In genomic region chr14:104427126-104427851, GRCh38 we compare ENCODE assay signal across 29 cellular contexts.
A peak's percentile ranks its signal among the peaks of the same experiment; 100 is the strongest.
DNase-seq lines count a peak whose midpoint lies in the region; ATAC-seq and TF ChIP-seq lines count a peak whose summit lies in the region.
"Had no signal": no experiment of that assay in that cellular context is flagged by ENCODE, and none has a peak within 500 bp of the region (broad histone marks: within the 10 kb centered on the region; RNA-seq: fewer than 3 reads in every experiment).

No MANE protein-coding gene starts in this region.

- H3K9me3 ChIP-seq in SK-N-SH (no peaks in the 10 kb centered on the region), right atrium auricular region (no peaks in the 10 kb centered on the region), tibial artery (no peaks in the 10 kb centered on the region)
- H3K9me3 ChIP-seq: Peyer's patch, SJCRH30, testis, vagina had no signal

- POLR2A ChIA-PET in SK-N-SH (lab: Yijun Ruan, JAX): no interaction called here

- TF ChIP-seq EP300 in SK-N-SH (IDR thresholded peaks at IDR 0.05; ENCODE audit: borderline replicate concordance in 1 of 2, low read depth in 1 of 2, low read length in 1 of 2): no peak

- H3K27ac ChIP-seq in SK-N-SH (ENCODE audit: low read depth in 2 of 2, low read length in 1 of 2) (no peak overlapping the region; a peak in 1 of 4 replicates), right atrium auricular region (no peak overlapping the region), tibial artery (no peak overlapping the region)
- H3K27ac ChIP-seq: 22Rv1, brain microvascular endothelial cell, neural progenitor cell, Peyer's patch, SJCRH30, testis, vagina had no signal

- no peaks in the 10 kb centered on the region for H4K20me1 ChIP-seq in SK-N-SH (ENCODE audit: insufficient read depth)

- no peak overlapping the region for H3K9ac ChIP-seq in SK-N-SH
- H3K9ac ChIP-seq: neural progenitor cell had no signal

- no peak for TF ChIP-seq RAD21 in SK-N-SH (IDR thresholded peaks at IDR 0.05; ENCODE audit: low read length)

- H3K4me2 ChIP-seq in SK-N-SH: no peak overlapping the region
- H3K4me2 ChIP-seq: GM23338, neural progenitor cell had no signal

- CTCF ChIA-PET in SK-N-SH (lab: Yijun Ruan, JAX): interaction anchor here (0.7 to 2.0 kb wide), 3 partner anchors 9 to 136 kb away, joined by 3 to 7 read pairs (median 6); no protein-coding TSS in a partner anchor

- no peak for TF ChIP-seq CTCF in SK-N-SH (IDR thresholded peaks at IDR 0.05)
- no peak for TF ChIP-seq CTCF in right atrium auricular region (IDR thresholded peaks at IDR 0.05)
- no peak for TF ChIP-seq CTCF in tibial artery (IDR thresholded peaks at IDR 0.05)

- H3K27me3 ChIP-seq in SK-N-SH (ENCODE audit: insufficient read depth) (no peaks in the 10 kb centered on the region), right atrium auricular region (no peaks in the 10 kb centered on the region), tibial artery (peaks cover 0 to 76% of the 10 kb centered on the region in 2 donors)
- H3K27me3 ChIP-seq: brain microvascular endothelial cell, neural progenitor cell, Peyer's patch, SJCRH30, testis, vagina had no signal

- H3K9me2 ChIP-seq in SK-N-SH: no peaks in the 10 kb centered on the region

- H2AFZ ChIP-seq in SK-N-SH (ENCODE audit: low read depth): no peak overlapping the region
- H2AFZ ChIP-seq: GM23338, neural progenitor cell had no signal

- no peaks in the 10 kb centered on the region for H3K36me3 ChIP-seq in SK-N-SH (replicated peaks in 1 of 2; ENCODE audit: control insufficient read depth in 1 of 2, insufficient read depth in 2 of 2, low read length in 1 of 2)
- H3K36me3 ChIP-seq in right atrium auricular region: no peaks in the 10 kb centered on the region
- no peaks in the 10 kb centered on the region for H3K36me3 ChIP-seq in tibial artery
- H3K36me3 ChIP-seq: brain microvascular endothelial cell, neural progenitor cell, Peyer's patch, SJCRH30, vagina had no signal

- H3F3A ChIP-seq in SK-N-SH (replicated peaks; ENCODE audit: insufficient read depth): no peaks in the 10 kb centered on the region

- H3K79me2 ChIP-seq in SK-N-SH (ENCODE audit: insufficient read depth): no peaks in the 10 kb centered on the region

- DNase-seq in SK-N-SH (peak; percentile 39), right atrium auricular region (ENCODE audit: low spot score) (peak; percentile 21), left cardiac atrium (no peak), mesenteric fat pad (ENCODE audit: low spot score) (peak; percentile 88), tibial artery (no peak), epidermal melanocyte (ENCODE audit: insufficient read length, low spot score) (no peak)
- DNase-seq: activated CD4-positive, CD25-positive, alpha-beta regulatory T cell; activated naive CD4-positive, alpha-beta T cell treated with anti-CD3 and anti-CD28 coated beads, Interleukin-2, amount 10 ng/mL, durations not matched to agents 7 days and 5 days; amniotic stem cell; brain microvascular endothelial cell; CD4-positive, alpha-beta memory T cell; effector CD8-positive, alpha-beta T cell; EL; IMR-90; kidney glomerular epithelial cell; NCI-H1048; NCI-H510A treated with DMSO at 0.1 percent for 48 hours; Peyer's patch; SJCRH30; stimulated activated CD4-positive, alpha-beta T cell treated with anti-CD3 and anti-CD28 coated beads, Interleukin-4, amount 100 ng/mL, for 4 hours had no signal

- intact Hi-C loops in left cardiac atrium (cut with DNase I): no loop called here
- intact Hi-C loops in tibial artery (cut with DNase I; ENCODE audit: low total_unique reads): no loop called here

- H3K4me1 ChIP-seq in SK-N-SH (ENCODE audit: control insufficient read depth in 1 of 2, insufficient read depth in 2 of 2, low read depth in 1 of 2, low read length in 1 of 2) (peaks cover 0 to 41% of the 10 kb centered on the region in 2 experiments; a peak in 1 of 4 replicates), right atrium auricular region (peaks cover 0 to 9% of the 10 kb centered on the region in 2 donors), tibial artery (no peaks in the 10 kb centered on the region)
- H3K4me1 ChIP-seq: Peyer's patch, SJCRH30 had no signal

- H3K4me3 ChIP-seq in SK-N-SH (ENCODE audit: low read depth in 2 of 2, low read length in 1 of 2) (no peak overlapping the region), right atrium auricular region (no peak overlapping the region), tibial artery (no peak overlapping the region)
- H3K4me3 ChIP-seq: GM23338, neural progenitor cell, Peyer's patch, SJCRH30, testis, vagina had no signal

- ATAC-seq in SK-N-SH treated with all-trans-retinoic acid at 6 μM for 48 hours (no peak), left cardiac atrium (no peak), HG03139 (IDR thresholded peaks at IDR 0.05; ENCODE audit: unreplicated experiment) (no peak)
- ATAC-seq: GM23338; stimulated activated memory B cell treated with anti-CD40 and anti-IgM and Interleukin-4, amounts not matched to agents 10 μg/mL and 1 μg/mL and 100 μg/mL, for 72 hours; T-cell had no signal

- 41% methylated on average over 13 of the region's 21 CpGs for WGBS in SK-N-SH (ENCODE audit: low lambda C conversion rate)

TF ChIP-seq in SK-N-SH, 30 proteins besides CTCF, POLR2A, EP300 and RAD21 (continues in another document):
- TF ChIP-seq TAF1 (IDR thresholded peaks at IDR 0.05; ENCODE audit: borderline replicate concordance, low read depth, low read length) (no peak), ZBTB33 (IDR thresholded peaks at IDR 0.05; ENCODE audit: borderline replicate concordance, low read depth) (no peak), NFIC (IDR thresholded peaks at IDR 0.05; ENCODE audit: borderline replicate concordance) (no peak), FOXM1 (IDR thresholded peaks at IDR 0.05; ENCODE audit: low read depth) (no peak), YY1 (IDR thresholded peaks at IDR 0.05; ENCODE audit: low read depth) (no peak), SIN3A (IDR thresholded peaks at IDR 0.05; ENCODE audit: borderline replicate concordance, low read depth, low read length) (no peak), IRF3 (IDR thresholded peaks at IDR 0.05; ENCODE audit: low read depth, low read length) (no peak), TEAD4 (IDR thresholded peaks at IDR 0.05; ENCODE audit: borderline replicate concordance, insufficient read depth) (no peak)

TF ChIP-seq in SK-N-SH treated with all-trans-retinoic acid at 6 μM for 48 hours, 23 proteins besides CTCF, POLR2A, EP300 and RAD21:
- TF ChIP-seq ARNTL (CRISPR knock-in tag; IDR thresholded peaks at IDR 0.05; ENCODE audit: borderline replicate concordance, low read depth) (no peak), ISL1 (CRISPR knock-in tag; IDR thresholded peaks at IDR 0.05) (no peak)
TF ChIP-seq in SK-N-SH treated with all-trans-retinoic acid at 6 μM for 48 hours: peak in this region for 0.

Comparison
In these comparisons a context has a peak if more than half of its experiments do, and no peak if none do; other contexts are left out.
1. DNase-seq: peak in SK-N-SH (single experiment), right atrium auricular region (single experiment) and mesenteric fat pad (single experiment); none in left cardiac atrium (single experiment), tibial artery (0 of 2) and epidermal melanocyte (single experiment).